1 cellular context compared by ENCODE assay signal in the genomic region with DNA sequence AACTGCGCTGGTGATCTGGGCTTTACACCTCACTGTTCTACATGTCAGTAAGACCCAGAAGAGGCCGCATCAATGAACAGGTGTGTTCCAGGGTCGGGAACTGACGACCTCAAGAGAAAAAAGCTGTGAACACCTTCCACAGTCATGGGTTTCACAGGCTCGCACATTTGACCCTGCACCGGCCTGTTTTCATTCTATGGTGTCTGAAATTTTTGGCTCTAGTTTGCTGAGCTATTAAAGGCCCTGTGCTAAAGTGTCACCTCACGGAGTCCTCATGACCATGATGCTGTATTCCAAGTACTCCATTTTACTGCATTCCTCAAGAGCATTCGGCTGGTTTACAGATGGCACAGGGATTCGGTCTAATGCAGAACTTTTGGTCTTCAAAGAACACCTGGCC.
TF ChIP-seq lines count a peak whose summit lies in the region.

No MANE protein-coding gene starts in this region.

TF ChIP-seq in WTC11, 78 proteins besides CTCF, POLR2A, EP300 and RAD21 (continued from another document):
- no peak for TF ChIP-seq ZNF425 (CRISPR knock-in tag; conservative IDR thresholded peaks at IDR 0.05)
- TF ChIP-seq ZNF396 (CRISPR knock-in tag; IDR thresholded peaks at IDR 0.05; ENCODE audit: borderline replicate concordance): no peak
- TF ChIP-seq, protein P1, sequence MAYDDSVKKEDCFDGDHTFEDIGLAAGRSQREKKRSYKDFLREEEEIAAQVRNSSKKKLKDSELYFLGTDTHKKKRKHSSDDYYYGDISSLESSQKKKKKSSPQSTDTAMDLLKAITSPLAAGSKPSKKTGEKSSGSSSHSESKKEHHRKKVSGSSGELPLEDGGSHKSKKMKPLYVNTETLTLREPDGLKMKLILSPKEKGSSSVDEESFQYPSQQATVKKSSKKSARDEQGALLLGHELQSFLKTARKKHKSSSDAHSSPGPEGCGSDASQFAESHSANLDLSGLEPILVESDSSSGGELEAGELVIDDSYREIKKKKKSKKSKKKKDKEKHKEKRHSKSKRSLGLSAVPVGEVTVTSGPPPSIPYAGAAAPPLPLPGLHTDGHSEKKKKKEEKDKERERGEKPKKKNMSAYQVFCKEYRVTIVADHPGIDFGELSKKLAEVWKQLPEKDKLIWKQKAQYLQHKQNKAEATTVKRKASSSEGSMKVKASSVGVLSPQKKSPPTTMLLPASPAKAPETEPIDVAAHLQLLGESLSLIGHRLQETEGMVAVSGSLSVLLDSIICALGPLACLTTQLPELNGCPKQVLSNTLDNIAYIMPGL (CRISPR knock-in tag; IDR thresholded peaks at IDR 0.05): no peak
- TF ChIP-seq CDX4 (CRISPR knock-in tag; IDR thresholded peaks at IDR 0.05; ENCODE audit: borderline replicate concordance): no peak
- TF ChIP-seq USF1 (CRISPR knock-in tag; IDR thresholded peaks at IDR 0.05): no peak
- TF ChIP-seq MLX (CRISPR knock-in tag; IDR thresholded peaks at IDR 0.05): no peak
- no peak for TF ChIP-seq ZBTB21 (CRISPR knock-in tag; IDR thresholded peaks at IDR 0.05; ENCODE audit: borderline replicate concordance)
- no peak for TF ChIP-seq SP1 (CRISPR knock-in tag; conservative IDR thresholded peaks at IDR 0.05)
- no peak for TF ChIP-seq E2F1 (CRISPR knock-in tag; IDR thresholded peaks at IDR 0.05)
- TF ChIP-seq, protein P2, sequence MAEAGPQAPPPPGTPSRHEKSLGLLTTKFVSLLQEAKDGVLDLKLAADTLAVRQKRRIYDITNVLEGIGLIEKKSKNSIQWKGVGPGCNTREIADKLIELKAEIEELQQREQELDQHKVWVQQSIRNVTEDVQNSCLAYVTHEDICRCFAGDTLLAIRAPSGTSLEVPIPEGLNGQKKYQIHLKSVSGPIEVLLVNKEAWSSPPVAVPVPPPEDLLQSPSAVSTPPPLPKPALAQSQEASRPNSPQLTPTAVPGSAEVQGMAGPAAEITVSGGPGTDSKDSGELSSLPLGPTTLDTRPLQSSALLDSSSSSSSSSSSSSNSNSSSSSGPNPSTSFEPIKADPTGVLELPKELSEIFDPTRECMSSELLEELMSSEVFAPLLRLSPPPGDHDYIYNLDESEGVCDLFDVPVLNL (CRISPR knock-in tag; IDR thresholded peaks at IDR 0.05; ENCODE audit: borderline replicate concordance, low read depth): no peak
- TF ChIP-seq ZNF138 (CRISPR knock-in tag; conservative IDR thresholded peaks at IDR 0.05): no peak
- no peak for TF ChIP-seq GRHL2 (CRISPR knock-in tag; IDR thresholded peaks at IDR 0.05; ENCODE audit: insufficient replicate concordance, severe bottlenecking)
TF ChIP-seq in WTC11: peak in this region for 0.
